Comparison of ENCODE assay signal across 18 cellular contexts in the genomic region with DNA sequence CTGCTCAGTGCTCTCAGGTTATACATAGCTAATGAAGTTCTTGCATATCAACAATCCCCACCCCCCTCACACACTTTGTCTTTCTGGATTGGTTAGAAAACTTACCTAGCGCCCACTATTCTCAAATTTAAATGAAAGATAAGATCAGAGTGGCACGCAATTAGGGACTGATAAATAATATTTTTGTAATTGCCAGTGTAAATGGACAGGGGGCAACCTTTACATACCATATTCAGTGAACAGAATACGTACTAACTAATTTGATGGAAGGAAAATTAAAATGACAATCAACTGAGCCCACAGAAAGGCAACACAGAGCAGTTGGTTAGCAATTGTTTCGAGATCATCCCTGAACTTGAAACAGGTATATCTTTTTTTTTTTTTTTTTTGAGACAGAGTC. TPM values are rescaled to one million over a fixed set of nuclear protein-coding genes. Genes with fewer than 3 reads are reported as not detected.
DNase-seq lines count a peak whose midpoint lies in the region; ATAC-seq and TF ChIP-seq lines count a peak whose summit lies in the region.
"Had no signal": no experiment of that assay in that cellular context is flagged by ENCODE, and none has a peak within 500 bp of the region (broad histone marks: within the 10 kb centered on the region; RNA-seq: fewer than 3 reads in every experiment).

No MANE protein-coding gene starts in this region.

- H3K4me1 ChIP-seq in HCT116 (ENCODE audit: control insufficient read depth in 1 of 2, insufficient read depth in 2 of 2, low read length in 2 of 2), result no peaks in the 10 kb centered on the region
- peaks cover 94 to 99% of the 10 kb centered on the region in 2 donors for H3K4me1 ChIP-seq in naive thymus-derived CD4-positive, alpha-beta T cell (ENCODE audit: control insufficient read depth in 2 of 2, insufficient read depth in 2 of 2, low read length in 2 of 2)
- H3K4me1 ChIP-seq: SJCRH30 had no signal

- H3K36me3 ChIP-seq in HCT116 (ENCODE audit: control insufficient read depth in 1 of 2, insufficient read depth in 2 of 2, low read length in 2 of 2) (no peaks in the 10 kb centered on the region), brain microvascular endothelial cell (replicated peaks) (no peaks in the 10 kb centered on the region)
- peaks cover 5 to 47% (median 39%) of the 10 kb centered on the region in 3 experiments for H3K36me3 ChIP-seq in naive thymus-derived CD4-positive, alpha-beta T cell (ENCODE audit: control insufficient read depth in 2 of 3, insufficient read depth in 3 of 3, low read length in 3 of 3)
- H3K36me3 ChIP-seq: SJCRH30 had no signal

- H3K79me2 ChIP-seq in HCT116 (ENCODE audit: insufficient read depth, low read length), result no peaks in the 10 kb centered on the region

- RAD21 ChIA-PET in HCT116 (lab: Charles Lee; ENCODE audit: low non-redundant PET in 1 of 2, low total read pairs in 2 of 2, uncharacterized antibody in 2 of 2, unreplicated experiment in 2 of 2), result no interaction called here

- no peak overlapping the region for H3K27ac ChIP-seq in HCT116 (ENCODE audit: low read depth, low read length)
- no peak overlapping the region for H3K27ac ChIP-seq in VCaP
- H3K27ac ChIP-seq in naive thymus-derived CD4-positive, alpha-beta T cell (ENCODE audit: low read depth, low read length), result peak overlapping the region; percentile 70
- H3K27ac ChIP-seq in brain microvascular endothelial cell, result no peak overlapping the region
- H3K27ac ChIP-seq: SJCRH30 had no signal

- no peaks in the 10 kb centered on the region for H3K9me3 ChIP-seq in HCT116 (ENCODE audit: control insufficient read depth in 1 of 2, insufficient read depth in 1 of 2, low read depth in 1 of 2, low read length in 2 of 2)
- H3K9me3 ChIP-seq in naive thymus-derived CD4-positive, alpha-beta T cell (ENCODE audit: control insufficient read depth in 2 of 3, low read length in 3 of 3), result no peaks in the 10 kb centered on the region
- H3K9me3 ChIP-seq: SJCRH30 had no signal

- H3K9me2 ChIP-seq in HCT116 (ENCODE audit: insufficient read depth), result no peaks in the 10 kb centered on the region

- TF ChIP-seq POLR2A in HCT116 (IDR thresholded peaks at IDR 0.05; ENCODE audit: borderline replicate concordance, extremely low read depth, insufficient read depth, insufficient read length), result no peak

- no peaks in the 10 kb centered on the region for H4K20me1 ChIP-seq in HCT116 (ENCODE audit: insufficient read depth)

- 0 out of 6 replicates have a peak, but pooled peaks of 1 of the 3 experiments have one; percentile 12 for TF ChIP-seq CTCF in HCT116 (IDR thresholded peaks at IDR 0.05 in 2 of 3, conservative IDR thresholded peaks at IDR 0.05 in 1 of 3; ENCODE audit: borderline replicate concordance in 1 of 3, insufficient read depth in 1 of 3, low read depth in 2 of 3, low read length in 2 of 3)
- TF ChIP-seq CTCF in VCaP (conservative IDR thresholded peaks at IDR 0.05), result peak; percentile 20; the same call in 1 of the 2 replicates
- TF ChIP-seq CTCF in brain microvascular endothelial cell (IDR thresholded peaks at IDR 0.05; ENCODE audit: low read depth, low read length, missing control alignments), result no peak

- peak overlapping the region; percentile 79 for H3K27ac Mint-ChIP-seq in activated CD4-positive, alpha-beta T cell treated with anti-CD3 and anti-CD28 coated beads, Interleukin-2, amount 10 ng/mL, durations not matched to agents 24 days and 14 days
- peak overlapping the region in 6 of 9 donors; percentile 52 to 97 (median 88) for H3K27ac Mint-ChIP-seq in naive thymus-derived CD4-positive, alpha-beta T cell

- no peak overlapping the region for H3K4me2 ChIP-seq in HCT116 (ENCODE audit: low read length)

- H3K4me1 Mint-ChIP-seq in activated CD4-positive, alpha-beta T cell treated with anti-CD3 and anti-CD28 coated beads, Interleukin-2, amount 10 ng/mL, durations not matched to agents 24 days and 14 days, result peaks cover 84% of the 10 kb centered on the region
- H3K4me1 Mint-ChIP-seq in naive thymus-derived CD4-positive, alpha-beta T cell, result peaks cover 46 to 98% (median 90%) of the 10 kb centered on the region in 7 donors

- H3K9ac ChIP-seq in HCT116 (ENCODE audit: low read length), result no peak overlapping the region

- H3K27me3 ChIP-seq in HCT116 (ENCODE audit: insufficient read depth, low read length) (no peaks in the 10 kb centered on the region), brain microvascular endothelial cell (replicated peaks) (no peaks in the 10 kb centered on the region)
- H3K27me3 ChIP-seq in naive thymus-derived CD4-positive, alpha-beta T cell (ENCODE audit: control insufficient read depth in 2 of 2, insufficient read depth in 2 of 2, low read length in 2 of 2), result no peaks in the 10 kb centered on the region
- H3K27me3 ChIP-seq: SJCRH30 had no signal

- peak; percentile 41; the same call in 1 of the 2 replicates for TF ChIP-seq RAD21 in HCT116 (IDR thresholded peaks at IDR 0.05; ENCODE audit: low read depth)

- intact Hi-C loops in activated CD4-positive, alpha-beta T cell treated with anti-CD3 and anti-CD28 coated beads, Interleukin-2, amount 10 ng/mL, durations not matched to agents 24 days and 14 days (cut with micrococcal nuclease), result loop anchor here (2.0 to 10.0 kb wide), 3 partner anchors 33 to 595 kb away; a partner anchor contains a TSS
- intact Hi-C loops in HCT116 (cut with micrococcal nuclease), result no loop called here
- intact Hi-C loops in naive thymus-derived CD4-positive, alpha-beta T cell (cut with micrococcal nuclease), result loop anchor here (1.0 to 10.0 kb wide), 8 partner anchors 9 to 1985 kb away; a partner anchor contains a TSS
- intact Hi-C loops in Right ventricle myocardium superior (cut with DNase I), result loop anchor here (10.0 kb wide), 1 partner anchor 105 kb away; no protein-coding TSS in a partner anchor

- CTCF ChIA-PET in HCT116 (lab: Charles Lee), result interaction anchor here (1.0 to 1.2 kb wide), 2 partner anchors 12 kb away, joined by 3 to 4 read pairs; no protein-coding TSS in a partner anchor
- CTCF ChIA-PET in naive thymus-derived CD4-positive, alpha-beta T cell (lab: Charles Lee), result interaction anchor here (1.1 to 4.1 kb wide), 3 partner anchors 8 to 113 kb away, joined by 3 to 44 read pairs (median 6); a partner anchor contains a TSS

- in situ Hi-C loops in brain microvascular endothelial cell (cut with HindIII; ENCODE audit: low pct_ligation_motif_present, low sequenced_read_pairs), result no loop called here

- POLR2A ChIA-PET in HCT116 (lab: Charles Lee), result no interaction called here
- POLR2A ChIA-PET in naive thymus-derived CD4-positive, alpha-beta T cell (lab: Charles Lee), result interaction anchor here (0.7 to 13.0 kb wide), 9 partner anchors 8 to 141 kb away, joined by 3 to 216 read pairs (median 5); no protein-coding TSS in a partner anchor

- no peak overlapping the region for H2AFZ ChIP-seq in HCT116 (ENCODE audit: low read depth, low read length, poor library complexity, severe bottlenecking)

- peak overlapping the region; percentile 28 for H3K4me3 Mint-ChIP-seq in activated CD4-positive, alpha-beta T cell treated with anti-CD3 and anti-CD28 coated beads, Interleukin-2, amount 10 ng/mL, durations not matched to agents 24 days and 14 days
- H3K4me3 Mint-ChIP-seq in naive thymus-derived CD4-positive, alpha-beta T cell, result peak overlapping the region in 9 of 10 donors; percentile 51 to 99 (median 63)

- peaks cover 4% of the 10 kb centered on the region for H3K9me3 Mint-ChIP-seq in activated CD4-positive, alpha-beta T cell treated with anti-CD3 and anti-CD28 coated beads, Interleukin-2, amount 10 ng/mL, durations not matched to agents 24 days and 14 days
- peaks cover 0 to 3% (median 0%) of the 10 kb centered on the region in 11 donors for H3K9me3 Mint-ChIP-seq in naive thymus-derived CD4-positive, alpha-beta T cell
- H3K9me3 Mint-ChIP-seq: stimulated activated memory B cell treated with anti-CD40 and anti-IgM and Interleukin-4, amounts not matched to agents 10 μg/mL and 1 μg/mL and 100 μg/mL, for 72 hours had no signal

- DNase-seq in activated CD4-positive, alpha-beta T cell treated with anti-CD3 and anti-CD28 coated beads, Interleukin-2, amount 10 ng/mL, durations not matched to agents 24 days and 14 days, result no peak
- DNase-seq in activated CD4-positive, alpha-beta T cell treated with anti-CD3 and anti-CD28 coated beads, Interleukin-2, amount 50 U/mL, for 4 hours, result no peak
- DNase-seq in HCT116 (ENCODE audit: low read depth, low spot score) (no peak), brain microvascular endothelial cell (no peak), NCI-H1436 treated with DMSO at 0.1 percent for 48 hours (lab: John Stamatoyannopoulos, UW) (no peak), Right ventricle myocardium superior (no peak)
- DNase-seq in naive thymus-derived CD4-positive, alpha-beta T cell, result no peak
- DNase-seq: IMR-90, NCI-H1048, NCI-H526, OCI-M1, SJCRH30 had no signal

- ATAC-seq in HCT116 (no peak), Right ventricle myocardium superior (ENCODE audit: poor library complexity) (no peak)
- no peak for ATAC-seq in naive thymus-derived CD4-positive, alpha-beta T cell
- ATAC-seq: stimulated activated memory B cell treated with anti-CD40 and anti-IgM and Interleukin-4, amounts not matched to agents 10 μg/mL and 1 μg/mL and 100 μg/mL, for 72 hours had no signal

- no TSS peak for BruUV-seq in HCT116 (replicated peaks; lab: Mats Ljungman, UMichigan)

- no peak overlapping the region for H3K4me3 ChIP-seq in HCT116 (replicated peaks in 1 of 2; ENCODE audit: low read depth in 1 of 2, low read length in 2 of 2)
- H3K4me3 ChIP-seq in naive thymus-derived CD4-positive, alpha-beta T cell (ENCODE audit: low read length), result no peak overlapping the region
- H3K4me3 ChIP-seq in brain microvascular endothelial cell (ENCODE audit: low read depth, low read length), result no peak overlapping the region
- H3K4me3 ChIP-seq: SJCRH30 had no signal

- peaks cover 77% of the 10 kb centered on the region for H3K36me3 Mint-ChIP-seq in activated CD4-positive, alpha-beta T cell treated with anti-CD3 and anti-CD28 coated beads, Interleukin-2, amount 10 ng/mL, durations not matched to agents 24 days and 14 days (ENCODE audit: low read depth)
- H3K36me3 Mint-ChIP-seq in naive thymus-derived CD4-positive, alpha-beta T cell, result peaks cover 55 to 84% (median 77%) of the 10 kb centered on the region in 5 donors

- no peaks in the 10 kb centered on the region for H3K27me3 Mint-ChIP-seq in activated CD4-positive, alpha-beta T cell treated with anti-CD3 and anti-CD28 coated beads, Interleukin-2, amount 10 ng/mL, durations not matched to agents 24 days and 14 days
- no peaks in the 10 kb centered on the region for H3K27me3 Mint-ChIP-seq in naive thymus-derived CD4-positive, alpha-beta T cell
- H3K27me3 Mint-ChIP-seq: stimulated activated memory B cell treated with anti-CD40 and anti-IgM and Interleukin-4, amounts not matched to agents 10 μg/mL and 1 μg/mL and 100 μg/mL, for 72 hours had no signal

RNA-seq across cellular contexts. Expression of a gene that starts 11.7 kb away (rescaled TPM):
- 82.3 and 92.7 TPM in 2 replicates for total RNA-seq in activated CD4-positive, alpha-beta T cell treated with anti-CD3 and anti-CD28 coated beads, Interleukin-2, amount 10 ng/mL, durations not matched to agents 24 days and 14 days
- total RNA-seq in HCT116 (2021; ENCODE audit: unreplicated experiment) (4.1 TPM), Right ventricle myocardium superior (0.89 TPM)
- 1.3 and 1.6 TPM in 2 replicates for polyA plus RNA-seq in HCT116 (2012)
- 100 to 1,000 TPM; 303 to 633 (median 519) TPM for total RNA-seq in naive thymus-derived CD4-positive, alpha-beta T cell
- 1,000 to 10,000 TPM; 2,291 to 2,521 TPM for polyA plus RNA-seq in naive thymus-derived CD4-positive, alpha-beta T cell
- total RNA-seq: A172, IMR-90, SJCRH30 had no signal
- polyA plus RNA-seq: IMR-90, neural cell had no signal

RNA-seq across cellular contexts. Expression of a gene that starts 34.1 kb away (rescaled TPM):
- total RNA-seq in activated CD4-positive, alpha-beta T cell treated with anti-CD3 and anti-CD28 coated beads, Interleukin-2, amount 10 ng/mL, durations not matched to agents 24 days and 14 days, result not detected in 2 replicates
- total RNA-seq in HCT116 (2021; ENCODE audit: unreplicated experiment), result not detected
- polyA plus RNA-seq in HCT116 (2012), result not detected in 2 replicates
- not detected for total RNA-seq in naive thymus-derived CD4-positive, alpha-beta T cell
- not detected for polyA plus RNA-seq in naive thymus-derived CD4-positive, alpha-beta T cell
- total RNA-seq in Right ventricle myocardium superior, result 0.65 TPM
- total RNA-seq: A172, astrocyte, IMR-90, SJCRH30 had no signal
- polyA plus RNA-seq: IMR-90, keratinocyte, neural cell had no signal

Comparison
In these comparisons a context has a peak if more than half of its experiments do, and no peak if none do; other contexts are left out.
1. RNA of a gene that starts 11.7 kb away (total RNA-seq): 303 to 633 TPM in naive thymus-derived CD4-positive, alpha-beta T cell and 82.3 to 92.7 TPM in activated CD4-positive, alpha-beta T cell treated with anti-CD3 and anti-CD28 coated beads, Interleukin-2, amount 10 ng/mL, durations not matched to agents 24 days and 14 days; 4.1 TPM in HCT116 (single experiment) and 0.89 TPM in Right ventricle myocardium superior (single experiment); every median in the first group is over 10 times any median in the second.